Comparison of ENCODE assay signal across 1 cellular context in genomic region chr18:62797329-62797728, GRCh38.
TF ChIP-seq lines count a peak whose summit lies in the region.

No MANE protein-coding gene starts in this region.

TF ChIP-seq in GM23338, 12 proteins besides CTCF, POLR2A, EP300 and RAD21 (continued from another document):
- TF ChIP-seq, protein P1, sequence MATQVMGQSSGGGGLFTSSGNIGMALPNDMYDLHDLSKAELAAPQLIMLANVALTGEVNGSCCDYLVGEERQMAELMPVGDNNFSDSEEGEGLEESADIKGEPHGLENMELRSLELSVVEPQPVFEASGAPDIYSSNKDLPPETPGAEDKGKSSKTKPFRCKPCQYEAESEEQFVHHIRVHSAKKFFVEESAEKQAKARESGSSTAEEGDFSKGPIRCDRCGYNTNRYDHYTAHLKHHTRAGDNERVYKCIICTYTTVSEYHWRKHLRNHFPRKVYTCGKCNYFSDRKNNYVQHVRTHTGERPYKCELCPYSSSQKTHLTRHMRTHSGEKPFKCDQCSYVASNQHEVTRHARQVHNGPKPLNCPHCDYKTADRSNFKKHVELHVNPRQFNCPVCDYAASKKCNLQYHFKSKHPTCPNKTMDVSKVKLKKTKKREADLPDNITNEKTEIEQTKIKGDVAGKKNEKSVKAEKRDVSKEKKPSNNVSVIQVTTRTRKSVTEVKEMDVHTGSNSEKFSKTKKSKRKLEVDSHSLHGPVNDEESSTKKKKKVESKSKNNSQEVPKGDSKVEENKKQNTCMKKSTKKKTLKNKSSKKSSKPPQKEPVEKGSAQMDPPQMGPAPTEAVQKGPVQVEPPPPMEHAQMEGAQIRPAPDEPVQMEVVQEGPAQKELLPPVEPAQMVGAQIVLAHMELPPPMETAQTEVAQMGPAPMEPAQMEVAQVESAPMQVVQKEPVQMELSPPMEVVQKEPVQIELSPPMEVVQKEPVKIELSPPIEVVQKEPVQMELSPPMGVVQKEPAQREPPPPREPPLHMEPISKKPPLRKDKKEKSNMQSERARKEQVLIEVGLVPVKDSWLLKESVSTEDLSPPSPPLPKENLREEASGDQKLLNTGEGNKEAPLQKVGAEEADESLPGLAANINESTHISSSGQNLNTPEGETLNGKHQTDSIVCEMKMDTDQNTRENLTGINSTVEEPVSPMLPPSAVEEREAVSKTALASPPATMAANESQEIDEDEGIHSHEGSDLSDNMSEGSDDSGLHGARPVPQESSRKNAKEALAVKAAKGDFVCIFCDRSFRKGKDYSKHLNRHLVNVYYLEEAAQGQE (IDR thresholded peaks at IDR 0.05; ENCODE audit: unreplicated experiment), result no peak
- TF ChIP-seq ZNF114 (CRISPR knock-in tag; IDR thresholded peaks at IDR 0.05), result no peak
- TF ChIP-seq NANOG (IDR thresholded peaks at IDR 0.05; ENCODE audit: borderline replicate concordance), result no peak
- TF ChIP-seq POLR2AphosphoS5 (IDR thresholded peaks at IDR 0.05; ENCODE audit: low read depth), result no peak
- TF ChIP-seq EZH2 (IDR thresholded peaks at IDR 0.05; ENCODE audit: low read depth, unreplicated experiment), result no peak
- TF ChIP-seq EZH2phosphoT487 (IDR thresholded peaks at IDR 0.05; ENCODE audit: unreplicated experiment), result no peak
- TF ChIP-seq, protein P2, sequence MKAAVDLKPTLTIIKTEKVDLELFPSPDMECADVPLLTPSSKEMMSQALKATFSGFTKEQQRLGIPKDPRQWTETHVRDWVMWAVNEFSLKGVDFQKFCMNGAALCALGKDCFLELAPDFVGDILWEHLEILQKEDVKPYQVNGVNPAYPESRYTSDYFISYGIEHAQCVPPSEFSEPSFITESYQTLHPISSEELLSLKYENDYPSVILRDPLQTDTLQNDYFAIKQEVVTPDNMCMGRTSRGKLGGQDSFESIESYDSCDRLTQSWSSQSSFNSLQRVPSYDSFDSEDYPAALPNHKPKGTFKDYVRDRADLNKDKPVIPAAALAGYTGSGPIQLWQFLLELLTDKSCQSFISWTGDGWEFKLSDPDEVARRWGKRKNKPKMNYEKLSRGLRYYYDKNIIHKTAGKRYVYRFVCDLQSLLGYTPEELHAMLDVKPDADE (IDR thresholded peaks at IDR 0.05), result no peak
- no peak for TF ChIP-seq CREB1 (CRISPR knock-in tag; IDR thresholded peaks at IDR 0.05; ENCODE audit: low read depth)
- TF ChIP-seq JUNB (IDR thresholded peaks at IDR 0.05; ENCODE audit: unreplicated experiment), result no peak
TF ChIP-seq in GM23338: peak in this region for 0.
